ENCODE assay signal across 8 cellular contexts in genomic region chr5:154754460-154755360, GRCh38. TPM values are rescaled to one million over a fixed set of nuclear protein-coding genes. Genes with fewer than 3 reads are reported as not detected.
A peak's percentile ranks its signal among the peaks of the same experiment; 100 is the strongest.
DNase-seq lines count a peak whose midpoint lies in the region; ATAC-seq and TF ChIP-seq lines count a peak whose summit lies in the region.

No MANE protein-coding gene starts in this region.

- CTCF ChIA-PET in CD8-positive, alpha-beta T cell (lab: Charles Lee) = no interaction called here

- ATAC-seq in CD8-positive, alpha-beta T cell = peak; percentile 89
- ATAC-seq in GM19438 (IDR thresholded peaks at IDR 0.05; ENCODE audit: low read depth, unreplicated experiment) (peak; percentile 80), HG03571 (IDR thresholded peaks at IDR 0.05; ENCODE audit: unreplicated experiment) (peak; percentile 92)

- H3K27ac ChIP-seq in CD8-positive, alpha-beta T cell (ENCODE audit: low read depth, low read length) = peak overlapping the region; percentile 82
- peak overlapping the region; percentile 94 to 95 for H3K27ac ChIP-seq in liver (ENCODE audit: low read depth in 1 of 2, low read length in 2 of 2)

- no peaks in the 10 kb centered on the region for H3K27me3 Mint-ChIP-seq in CD8-positive, alpha-beta T cell (ENCODE audit: low read depth)

- no peaks in the 10 kb centered on the region for H3K9me3 Mint-ChIP-seq in CD8-positive, alpha-beta T cell

- H3K9me3 ChIP-seq in CD8-positive, alpha-beta T cell (ENCODE audit: low read length) = no peaks in the 10 kb centered on the region
- no peaks in the 10 kb centered on the region for H3K9me3 ChIP-seq in liver (ENCODE audit: control insufficient read depth in 4 of 4, low read length in 3 of 4)

- H3K27me3 ChIP-seq in CD8-positive, alpha-beta T cell (ENCODE audit: insufficient read depth, low read length) = no peaks in the 10 kb centered on the region
- H3K27me3 ChIP-seq in liver (ENCODE audit: control insufficient read depth in 4 of 4, insufficient read depth in 4 of 4, low read length in 3 of 4) = no peaks in the 10 kb centered on the region

- H3K9ac ChIP-seq in liver (ENCODE audit: low read depth in 1 of 2, low read length in 2 of 2) = peak overlapping the region; percentile 61 to 93

- H3K4me3 ChIP-seq in CD8-positive, alpha-beta T cell (ENCODE audit: low read depth, low read length) = peak overlapping the region; percentile 79
- H3K4me3 ChIP-seq in liver (ENCODE audit: low read depth in 1 of 3, low read length in 3 of 3) = peak overlapping the region; percentile 45 to 97 (median 71)

- POLR2A ChIA-PET in CD8-positive, alpha-beta T cell (lab: Charles Lee) = no interaction called here

- peak overlapping the region; percentile 97 for H3K27ac Mint-ChIP-seq in CD8-positive, alpha-beta T cell

- H3K4me1 ChIP-seq in CD8-positive, alpha-beta T cell (ENCODE audit: insufficient read depth, low read length) = peaks cover 32% of the 10 kb centered on the region
- peaks cover 0 to 35% (median 24%) of the 10 kb centered on the region in 4 donors for H3K4me1 ChIP-seq in liver (ENCODE audit: control insufficient read depth in 4 of 4, insufficient read depth in 4 of 4, low read length in 3 of 4)

- peak overlapping the region; percentile 89 for H3K4me3 Mint-ChIP-seq in CD8-positive, alpha-beta T cell

- DNase-seq in CD8-positive, alpha-beta T cell = peak; percentile 99 to 100 (median 99)
- DNase-seq in NCI-H748 treated with DMSO at 0.1 percent for 48 hours (lab: John Stamatoyannopoulos, UW) = peak; percentile 96
- peak; percentile 99 for DNase-seq in activated CD4-positive, alpha-beta T cell treated with anti-CD3 and anti-CD28 coated beads, Interleukin-2, amount 50 U/mL, for 48 hours
- peak; percentile 95 to 99 for DNase-seq in dermis microvascular lymphatic vessel endothelial cell (ENCODE audit: low read depth in 2 of 2)
- peak; percentile 100 for DNase-seq in stimulated activated CD4-positive, alpha-beta T cell treated with anti-CD3 and anti-CD28 coated beads, Interleukin-4, amount 100 ng/mL, for 1 hour

- H3K36me3 ChIP-seq in CD8-positive, alpha-beta T cell (ENCODE audit: insufficient read depth, low read length) = no peaks in the 10 kb centered on the region
- H3K36me3 ChIP-seq in liver (ENCODE audit: control insufficient read depth in 4 of 4, insufficient read depth in 3 of 4, low read depth in 1 of 4, low read length in 3 of 4) = no peaks in the 10 kb centered on the region

- H3K36me3 Mint-ChIP-seq in CD8-positive, alpha-beta T cell = peaks cover 8% of the 10 kb centered on the region

- H3K4me1 Mint-ChIP-seq in CD8-positive, alpha-beta T cell (ENCODE audit: low read depth) = peaks cover 41% of the 10 kb centered on the region

- peak; percentile 50 to 66 for TF ChIP-seq RAD21 in liver (IDR thresholded peaks at IDR 0.05)

- 6% methylated on average over 91 of the region's 92 CpGs for WGBS in liver

- TF ChIP-seq CTCF in CD8-positive, alpha-beta T cell (IDR thresholded peaks at IDR 0.05) = peak; percentile 20
- TF ChIP-seq CTCF in liver (IDR thresholded peaks at IDR 0.05; ENCODE audit: low read depth, low read length, missing input control) = peak; percentile 46

- intact Hi-C loops in CD8-positive, alpha-beta T cell (cut with DNase I, micrococcal nuclease) = loop anchor here (1.0 to 10.0 kb wide), 13 partner anchors 58 to 717 kb away; partner anchors contain the start of genes CNOT8 (in 2 of the 2), FAM114A2 (in 2 of the 2), GALNT10 (in 2 of the 2) and MFAP3 (in 2 of the 2)

TF ChIP-seq in liver, 16 proteins besides CTCF, POLR2A, EP300 and RAD21:
- TF ChIP-seq NR2F2 (IDR thresholded peaks at IDR 0.05) = no peak
- peak; percentile 82 for TF ChIP-seq ATF3 (IDR thresholded peaks at IDR 0.05)
- peak; percentile 10 for TF ChIP-seq REST (IDR thresholded peaks at IDR 0.05)
- TF ChIP-seq ZBTB33 (IDR thresholded peaks at IDR 0.05) = peak; percentile 22
- TF ChIP-seq SP1 (IDR thresholded peaks at IDR 0.05) = peak; percentile 66
- peak; percentile 72 to 88 for TF ChIP-seq EGR1 (IDR thresholded peaks at IDR 0.05; ENCODE audit: low read depth in 2 of 2)
- TF ChIP-seq HNF4A (conservative IDR thresholded peaks at IDR 0.05) = peak; percentile 24 to 53
- peak; percentile 100 for TF ChIP-seq MAX (IDR thresholded peaks at IDR 0.05)
- TF ChIP-seq TAF1 (conservative IDR thresholded peaks at IDR 0.05) = no peak
- peak in 1 of 2 donors; percentile 51 for TF ChIP-seq GABPA (IDR thresholded peaks at IDR 0.05 in 1 of 2, conservative IDR thresholded peaks at IDR 0.05 in 1 of 2)
- peak; percentile 54 for TF ChIP-seq FOXA1 (IDR thresholded peaks at IDR 0.05)
- TF ChIP-seq RXRA (IDR thresholded peaks at IDR 0.05) = peak; percentile 36 to 60
- peak; percentile 74 for TF ChIP-seq YY1 (IDR thresholded peaks at IDR 0.05)
- no peak for TF ChIP-seq HNF4G (IDR thresholded peaks at IDR 0.05)
- TF ChIP-seq JUND (IDR thresholded peaks at IDR 0.05) = peak in 1 of 2 donors; percentile 29
- TF ChIP-seq FOXA2 (IDR thresholded peaks at IDR 0.05) = no peak
TF ChIP-seq in liver: peak in this region for 12.

RNA-seq across cellular contexts. Expression of gene LARP1, which starts 0.5 kb away (rescaled TPM):
- 10 to 100 TPM; 70.4 to 80.5 TPM for total RNA-seq in CD8-positive, alpha-beta T cell
- total RNA-seq in dermis microvascular lymphatic vessel endothelial cell (30.4 and 45.0 TPM in 2 replicates), liver (10 to 100 TPM; 37.7 to 74.1 TPM)
- polyA plus RNA-seq in liver = 10 to 100 TPM; 26.0 to 27.5 TPM

Comparison
In these comparisons a context has a peak if more than half of its experiments do, and no peak if none do; other contexts are left out.
1. Peak in every context shown above with its lines: DNase-seq, ATAC-seq, H3K4me3 ChIP-seq and H3K27ac ChIP-seq.